In genomic region chr2:98460573-98461560, GRCh38 we compare ENCODE assay signal across 8 cellular contexts.
DNase-seq lines count a peak whose midpoint lies in the region; ATAC-seq and FAIRE-seq lines count a peak whose summit lies in the region.

No MANE protein-coding gene starts in this region.

- ATAC-seq in GM18867 (IDR thresholded peaks at IDR 0.05; ENCODE audit: unreplicated experiment) (peak; percentile 66), HG02759 (IDR thresholded peaks at IDR 0.05; ENCODE audit: unreplicated experiment) (peak; percentile 76)
- peak; percentile 59 for ATAC-seq in central memory CD8-positive, alpha-beta T cell (replicated peaks; ENCODE audit: extremely low read depth, poor library complexity, severe bottlenecking)

- H3K9me3 Mint-ChIP-seq in central memory CD8-positive, alpha-beta T cell: no peaks in the 10 kb centered on the region

- FAIRE-seq in urothelium cell line (lab: Jason Lieb, UNC) (no peak), HTR-8/SVneo (lab: Jason Lieb, UNC) (no peak)

- peaks cover 15% of the 10 kb centered on the region for H3K36me3 Mint-ChIP-seq in central memory CD8-positive, alpha-beta T cell (ENCODE audit: insufficient read depth)

- DNase-seq in SIG-M5 (lab: John Stamatoyannopoulos, UW) (peak; percentile 28), urothelium cell line (ENCODE audit: low spot score) (no peak), HTR-8/SVneo (ENCODE audit: insufficient read length, low spot score) (no peak), NCI-H2029 treated with DMSO at 0.1 percent for 48 hours (lab: John Stamatoyannopoulos, UW) (no peak)
- peak in 1 of 2 donors; percentile 74 for DNase-seq in central memory CD8-positive, alpha-beta T cell (ENCODE audit: low spot score in 2 of 2)
- DNase-seq in stimulated activated CD8-positive, alpha-beta memory T cell treated with anti-CD3 and anti-CD28 coated beads, Interleukin-7, amount 100 ng/mL, for 4 hours (ENCODE audit: low read depth in 2 of 2): peak; percentile 55 to 60

- H3K4me3 Mint-ChIP-seq in central memory CD8-positive, alpha-beta T cell: peak overlapping the region; percentile 44

- H3K27me3 Mint-ChIP-seq in central memory CD8-positive, alpha-beta T cell: no peaks in the 10 kb centered on the region

- peak overlapping the region; percentile 90 for H3K27ac Mint-ChIP-seq in central memory CD8-positive, alpha-beta T cell (ENCODE audit: low read depth)

- peaks cover 84% of the 10 kb centered on the region for H3K4me1 Mint-ChIP-seq in central memory CD8-positive, alpha-beta T cell

Comparison
In these comparisons a context has a peak if more than half of its experiments do, and no peak if none do; other contexts are left out.
1. DNase-seq: peak in SIG-M5 (single experiment) and stimulated activated CD8-positive, alpha-beta memory T cell treated with anti-CD3 and anti-CD28 coated beads, Interleukin-7, amount 100 ng/mL, for 4 hours (2 of 2); none in urothelium cell line (single experiment), HTR-8/SVneo (single experiment) and NCI-H2029 treated with DMSO at 0.1 percent for 48 hours (single experiment).
2. Peak in every context shown above with its lines, with median percentiles within 50 percentile points of each other: ATAC-seq.